1 cellular context compared by ENCODE assay signal in the genomic region with DNA sequence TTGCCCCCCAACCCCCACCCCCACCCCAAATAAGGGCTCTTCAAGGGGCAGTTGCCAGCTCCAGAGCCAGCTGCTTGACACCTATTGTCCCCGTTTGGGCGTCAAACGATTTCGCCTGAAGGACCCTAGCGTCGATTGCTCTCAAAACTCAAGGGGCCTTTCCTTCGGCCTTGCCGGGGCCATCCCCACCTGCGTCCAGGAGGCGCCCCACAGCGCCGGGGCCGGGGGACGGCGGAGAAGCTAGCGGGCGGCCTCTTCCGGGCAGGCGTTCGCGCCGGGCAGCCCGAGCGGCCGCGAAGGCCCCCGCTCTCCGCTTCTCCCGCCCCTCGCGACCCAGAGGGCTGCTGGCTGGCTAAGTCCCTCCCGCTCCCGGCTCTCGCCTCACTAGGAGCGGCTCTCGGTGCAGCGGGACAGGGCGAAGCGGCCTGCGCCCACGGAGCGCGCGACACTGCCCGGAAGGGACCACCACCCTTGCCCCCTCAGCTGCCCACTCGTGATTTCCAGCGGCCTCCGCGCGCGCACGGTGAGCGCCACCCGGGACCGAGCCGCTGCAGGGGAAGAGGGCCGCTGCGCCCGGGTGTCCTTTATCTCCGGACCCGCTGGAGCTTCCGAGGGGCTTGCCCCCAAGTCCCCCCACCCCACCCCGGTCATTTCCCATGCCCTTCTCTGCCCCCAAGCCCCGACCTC.
A peak's percentile ranks its signal among the peaks of the same experiment; 100 is the strongest.
TF ChIP-seq lines count a peak whose summit lies in the region.

A gene with protein sequence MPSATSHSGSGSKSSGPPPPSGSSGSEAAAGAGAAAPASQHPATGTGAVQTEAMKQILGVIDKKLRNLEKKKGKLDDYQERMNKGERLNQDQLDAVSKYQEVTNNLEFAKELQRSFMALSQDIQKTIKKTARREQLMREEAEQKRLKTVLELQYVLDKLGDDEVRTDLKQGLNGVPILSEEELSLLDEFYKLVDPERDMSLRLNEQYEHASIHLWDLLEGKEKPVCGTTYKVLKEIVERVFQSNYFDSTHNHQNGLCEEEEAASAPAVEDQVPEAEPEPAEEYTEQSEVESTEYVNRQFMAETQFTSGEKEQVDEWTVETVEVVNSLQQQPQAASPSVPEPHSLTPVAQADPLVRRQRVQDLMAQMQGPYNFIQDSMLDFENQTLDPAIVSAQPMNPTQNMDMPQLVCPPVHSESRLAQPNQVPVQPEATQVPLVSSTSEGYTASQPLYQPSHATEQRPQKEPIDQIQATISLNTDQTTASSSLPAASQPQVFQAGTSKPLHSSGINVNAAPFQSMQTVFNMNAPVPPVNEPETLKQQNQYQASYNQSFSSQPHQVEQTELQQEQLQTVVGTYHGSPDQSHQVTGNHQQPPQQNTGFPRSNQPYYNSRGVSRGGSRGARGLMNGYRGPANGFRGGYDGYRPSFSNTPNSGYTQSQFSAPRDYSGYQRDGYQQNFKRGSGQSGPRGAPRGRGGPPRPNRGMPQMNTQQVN (plus strand): TSS at position 383 of the 687 bp plus-strand sequence. CDS start 690 bp downstream, outside the sequence.

TF ChIP-seq in K562, 482 proteins besides CTCF, POLR2A, EP300 and RAD21 (continued from another document and continues in another):
- TF ChIP-seq, protein P1, sequence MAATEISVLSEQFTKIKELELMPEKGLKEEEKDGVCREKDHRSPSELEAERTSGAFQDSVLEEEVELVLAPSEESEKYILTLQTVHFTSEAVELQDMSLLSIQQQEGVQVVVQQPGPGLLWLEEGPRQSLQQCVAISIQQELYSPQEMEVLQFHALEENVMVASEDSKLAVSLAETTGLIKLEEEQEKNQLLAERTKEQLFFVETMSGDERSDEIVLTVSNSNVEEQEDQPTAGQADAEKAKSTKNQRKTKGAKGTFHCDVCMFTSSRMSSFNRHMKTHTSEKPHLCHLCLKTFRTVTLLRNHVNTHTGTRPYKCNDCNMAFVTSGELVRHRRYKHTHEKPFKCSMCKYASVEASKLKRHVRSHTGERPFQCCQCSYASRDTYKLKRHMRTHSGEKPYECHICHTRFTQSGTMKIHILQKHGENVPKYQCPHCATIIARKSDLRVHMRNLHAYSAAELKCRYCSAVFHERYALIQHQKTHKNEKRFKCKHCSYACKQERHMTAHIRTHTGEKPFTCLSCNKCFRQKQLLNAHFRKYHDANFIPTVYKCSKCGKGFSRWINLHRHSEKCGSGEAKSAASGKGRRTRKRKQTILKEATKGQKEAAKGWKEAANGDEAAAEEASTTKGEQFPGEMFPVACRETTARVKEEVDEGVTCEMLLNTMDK (IDR thresholded peaks at IDR 0.05; ENCODE audit: borderline replicate concordance, insufficient read depth, low read depth, low read length, poor library complexity, severe bottlenecking), result peak; percentile 18
- TF ChIP-seq SIN3A (IDR thresholded peaks at IDR 0.05; ENCODE audit: borderline replicate concordance in 2 of 2, control insufficient read depth in 1 of 2, low read depth in 2 of 2, low read length in 2 of 2) (peak in 1 of 2 experiments; percentile 54; a peak in 1 of 4 replicates), MYBL2 (IDR thresholded peaks at IDR 0.05; ENCODE audit: low read depth) (no peak), MYBL2 (CRISPR knock-in tag; IDR thresholded peaks at IDR 0.05; ENCODE audit: borderline replicate concordance) (no peak; the same call in 1 of the 2 replicates), FOSL1 (tag; conservative IDR thresholded peaks at IDR 0.05) (no peak; the same call in 1 of the 2 replicates), TGIF2 (CRISPR knock-in tag; IDR thresholded peaks at IDR 0.05) (no peak), SMC3 (conservative IDR thresholded peaks at IDR 0.05; ENCODE audit: insufficient read depth, low read depth, low read length) (no peak), HDAC2 (IDR thresholded peaks at IDR 0.05) (no peak), NFIX (CRISPR knock-in tag; IDR thresholded peaks at IDR 0.05; ENCODE audit: low read depth) (no peak), CSDE1 (IDR thresholded peaks at IDR 0.05) (no peak), MEIS2 (IDR thresholded peaks at IDR 0.05; ENCODE audit: partially characterized antibody) (no peak), KAT7 (CRISPR knock-in tag; IDR thresholded peaks at IDR 0.05; ENCODE audit: borderline replicate concordance) (no peak), ZNF586 (CRISPR knock-in tag; conservative IDR thresholded peaks at IDR 0.05) (no peak), DACH1 (IDR thresholded peaks at IDR 0.05; ENCODE audit: partially characterized antibody) (peak; percentile 92), SPI1 (IDR thresholded peaks at IDR 0.05; ENCODE audit: borderline replicate concordance, low read depth, low read length) (no peak), NRF1 (conservative IDR thresholded peaks at IDR 0.05 in 1 of 2, IDR thresholded peaks at IDR 0.05 in 1 of 2) (peak; percentile 55 to 67), TAF7 (tag; IDR thresholded peaks at IDR 0.05) (peak; percentile 82), HEY1 (CRISPR knock-in tag; IDR thresholded peaks at IDR 0.05; ENCODE audit: borderline replicate concordance) (no peak), POLR3G (IDR thresholded peaks at IDR 0.05; ENCODE audit: extremely low read depth, insufficient read length, insufficient replicate concordance) (no peak), HNRNPH1 (optimal IDR thresholded peaks at IDR 0.05; ENCODE audit: low read depth, low read length) (no peak), ETV5 (CRISPR knock-in tag; IDR thresholded peaks at IDR 0.05; ENCODE audit: low read depth) (0 out of 2 replicates have a peak, but pooled peaks have one; percentile 15), ZNF12 (CRISPR knock-in tag; IDR thresholded peaks at IDR 0.05) (no peak), EGR1 (conservative IDR thresholded peaks at IDR 0.05) (no peak), RBM15 (IDR thresholded peaks at IDR 0.05; ENCODE audit: insufficient read depth, low read length) (no peak), KAT2B (IDR thresholded peaks at IDR 0.05; ENCODE audit: low read depth, low read length) (no peak), NFIC (IDR thresholded peaks at IDR 0.05) (peak; percentile 43; the same call in 1 of the 2 replicates), RB1 (IDR thresholded peaks at IDR 0.05; ENCODE audit: low read depth) (peak; percentile 91; the same call in 1 of the 2 replicates), ZNF354B (CRISPR knock-in tag; IDR thresholded peaks at IDR 0.05) (no peak), MAFF (IDR thresholded peaks at IDR 0.05; ENCODE audit: low read length) (no peak), RFX5 (IDR thresholded peaks at IDR 0.05; ENCODE audit: low read depth, low read length) (no peak), KLF13 (tag; IDR thresholded peaks at IDR 0.05; ENCODE audit: borderline replicate concordance, low read depth) (no peak), SRSF1 (IDR thresholded peaks at IDR 0.05; ENCODE audit: low read depth, low read length) (no peak), SETDB1 (IDR thresholded peaks at IDR 0.05; ENCODE audit: low read length) (no peak), CHCHD3 (CRISPR knock-in tag; IDR thresholded peaks at IDR 0.05) (0 out of 2 replicates have a peak, but pooled peaks have one; percentile 10), RBM22 (IDR thresholded peaks at IDR 0.05; ENCODE audit: low read depth, low read length, poor library complexity, severe bottlenecking) (peak; percentile 22), HNRNPL (IDR thresholded peaks at IDR 0.05; ENCODE audit: low read depth, low read length) (peak; percentile 79; the same call in 1 of the 2 replicates), NFXL1 (CRISPR knock-in tag; IDR thresholded peaks at IDR 0.05) (no peak), NEUROD1 (IDR thresholded peaks at IDR 0.05; ENCODE audit: borderline replicate concordance, low read depth, low read length, partially characterized antibody) (peak; percentile 88), PRPF4 (IDR thresholded peaks at IDR 0.05; ENCODE audit: insufficient read depth, low read depth, low read length, poor library complexity, severe bottlenecking) (no peak), HDAC3 (IDR thresholded peaks at IDR 0.05; ENCODE audit: borderline replicate concordance, partially characterized antibody) (no peak), ZNF431 (CRISPR knock-in tag; IDR thresholded peaks at IDR 0.05) (peak; percentile 14; the same call in 1 of the 2 replicates)
- TF ChIP-seq, protein P2, sequence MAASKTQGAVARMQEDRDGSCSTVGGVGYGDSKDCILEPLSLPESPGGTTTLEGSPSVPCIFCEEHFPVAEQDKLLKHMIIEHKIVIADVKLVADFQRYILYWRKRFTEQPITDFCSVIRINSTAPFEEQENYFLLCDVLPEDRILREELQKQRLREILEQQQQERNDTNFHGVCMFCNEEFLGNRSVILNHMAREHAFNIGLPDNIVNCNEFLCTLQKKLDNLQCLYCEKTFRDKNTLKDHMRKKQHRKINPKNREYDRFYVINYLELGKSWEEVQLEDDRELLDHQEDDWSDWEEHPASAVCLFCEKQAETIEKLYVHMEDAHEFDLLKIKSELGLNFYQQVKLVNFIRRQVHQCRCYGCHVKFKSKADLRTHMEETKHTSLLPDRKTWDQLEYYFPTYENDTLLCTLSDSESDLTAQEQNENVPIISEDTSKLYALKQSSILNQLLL (CRISPR knock-in tag; IDR thresholded peaks at IDR 0.05; ENCODE audit: borderline replicate concordance), result no peak
- TF ChIP-seq, protein P3, sequence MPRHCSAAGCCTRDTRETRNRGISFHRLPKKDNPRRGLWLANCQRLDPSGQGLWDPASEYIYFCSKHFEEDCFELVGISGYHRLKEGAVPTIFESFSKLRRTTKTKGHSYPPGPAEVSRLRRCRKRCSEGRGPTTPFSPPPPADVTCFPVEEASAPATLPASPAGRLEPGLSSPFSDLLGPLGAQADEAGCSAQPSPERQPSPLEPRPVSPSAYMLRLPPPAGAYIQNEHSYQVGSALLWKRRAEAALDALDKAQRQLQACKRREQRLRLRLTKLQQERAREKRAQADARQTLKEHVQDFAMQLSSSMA (CRISPR knock-in tag; IDR thresholded peaks at IDR 0.05), result no peak
- TF ChIP-seq, protein P4, sequence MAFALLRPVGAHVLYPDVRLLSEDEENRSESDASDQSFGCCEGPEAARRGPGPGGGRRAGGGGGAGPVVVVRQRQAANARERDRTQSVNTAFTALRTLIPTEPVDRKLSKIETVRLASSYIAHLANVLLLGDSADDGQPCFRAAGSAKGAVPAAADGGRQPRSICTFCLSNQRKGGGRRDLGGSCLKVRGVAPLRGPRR (CRISPR knock-in tag; IDR thresholded peaks at IDR 0.05), result no peak
- TF ChIP-seq, protein P5, sequence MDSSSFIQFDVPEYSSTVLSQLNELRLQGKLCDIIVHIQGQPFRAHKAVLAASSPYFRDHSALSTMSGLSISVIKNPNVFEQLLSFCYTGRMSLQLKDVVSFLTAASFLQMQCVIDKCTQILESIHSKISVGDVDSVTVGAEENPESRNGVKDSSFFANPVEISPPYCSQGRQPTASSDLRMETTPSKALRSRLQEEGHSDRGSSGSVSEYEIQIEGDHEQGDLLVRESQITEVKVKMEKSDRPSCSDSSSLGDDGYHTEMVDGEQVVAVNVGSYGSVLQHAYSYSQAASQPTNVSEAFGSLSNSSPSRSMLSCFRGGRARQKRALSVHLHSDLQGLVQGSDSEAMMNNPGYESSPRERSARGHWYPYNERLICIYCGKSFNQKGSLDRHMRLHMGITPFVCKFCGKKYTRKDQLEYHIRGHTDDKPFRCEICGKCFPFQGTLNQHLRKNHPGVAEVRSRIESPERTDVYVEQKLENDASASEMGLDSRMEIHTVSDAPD (CRISPR knock-in tag; IDR thresholded peaks at IDR 0.05), result no peak
- TF ChIP-seq, protein P6, sequence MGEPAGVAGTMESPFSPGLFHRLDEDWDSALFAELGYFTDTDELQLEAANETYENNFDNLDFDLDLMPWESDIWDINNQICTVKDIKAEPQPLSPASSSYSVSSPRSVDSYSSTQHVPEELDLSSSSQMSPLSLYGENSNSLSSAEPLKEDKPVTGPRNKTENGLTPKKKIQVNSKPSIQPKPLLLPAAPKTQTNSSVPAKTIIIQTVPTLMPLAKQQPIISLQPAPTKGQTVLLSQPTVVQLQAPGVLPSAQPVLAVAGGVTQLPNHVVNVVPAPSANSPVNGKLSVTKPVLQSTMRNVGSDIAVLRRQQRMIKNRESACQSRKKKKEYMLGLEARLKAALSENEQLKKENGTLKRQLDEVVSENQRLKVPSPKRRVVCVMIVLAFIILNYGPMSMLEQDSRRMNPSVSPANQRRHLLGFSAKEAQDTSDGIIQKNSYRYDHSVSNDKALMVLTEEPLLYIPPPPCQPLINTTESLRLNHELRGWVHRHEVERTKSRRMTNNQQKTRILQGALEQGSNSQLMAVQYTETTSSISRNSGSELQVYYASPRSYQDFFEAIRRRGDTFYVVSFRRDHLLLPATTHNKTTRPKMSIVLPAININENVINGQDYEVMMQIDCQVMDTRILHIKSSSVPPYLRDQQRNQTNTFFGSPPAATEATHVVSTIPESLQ (CRISPR knock-in tag; IDR thresholded peaks at IDR 0.05), result no peak
- TF ChIP-seq, protein P7, sequence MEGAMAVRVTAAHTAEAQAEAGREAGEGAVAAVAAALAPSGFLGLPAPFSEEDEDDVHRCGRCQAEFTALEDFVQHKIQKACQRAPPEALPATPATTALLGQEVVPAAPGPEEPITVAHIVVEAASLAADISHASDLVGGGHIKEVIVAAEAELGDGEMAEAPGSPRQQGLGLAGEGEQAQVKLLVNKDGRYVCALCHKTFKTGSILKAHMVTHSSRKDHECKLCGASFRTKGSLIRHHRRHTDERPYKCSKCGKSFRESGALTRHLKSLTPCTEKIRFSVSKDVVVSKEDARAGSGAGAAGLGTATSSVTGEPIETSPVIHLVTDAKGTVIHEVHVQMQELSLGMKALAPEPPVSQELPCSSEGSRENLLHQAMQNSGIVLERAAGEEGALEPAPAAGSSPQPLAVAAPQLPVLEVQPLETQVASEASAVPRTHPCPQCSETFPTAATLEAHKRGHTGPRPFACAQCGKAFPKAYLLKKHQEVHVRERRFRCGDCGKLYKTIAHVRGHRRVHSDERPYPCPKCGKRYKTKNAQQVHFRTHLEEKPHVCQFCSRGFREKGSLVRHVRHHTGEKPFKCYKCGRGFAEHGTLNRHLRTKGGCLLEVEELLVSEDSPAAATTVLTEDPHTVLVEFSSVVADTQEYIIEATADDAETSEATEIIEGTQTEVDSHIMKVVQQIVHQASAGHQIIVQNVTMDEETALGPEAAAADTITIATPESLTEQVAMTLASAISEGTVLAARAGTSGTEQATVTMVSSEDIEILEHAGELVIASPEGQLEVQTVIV (CRISPR knock-in tag; IDR thresholded peaks at IDR 0.05; ENCODE audit: borderline replicate concordance), result no peak
- TF ChIP-seq, protein P8, sequence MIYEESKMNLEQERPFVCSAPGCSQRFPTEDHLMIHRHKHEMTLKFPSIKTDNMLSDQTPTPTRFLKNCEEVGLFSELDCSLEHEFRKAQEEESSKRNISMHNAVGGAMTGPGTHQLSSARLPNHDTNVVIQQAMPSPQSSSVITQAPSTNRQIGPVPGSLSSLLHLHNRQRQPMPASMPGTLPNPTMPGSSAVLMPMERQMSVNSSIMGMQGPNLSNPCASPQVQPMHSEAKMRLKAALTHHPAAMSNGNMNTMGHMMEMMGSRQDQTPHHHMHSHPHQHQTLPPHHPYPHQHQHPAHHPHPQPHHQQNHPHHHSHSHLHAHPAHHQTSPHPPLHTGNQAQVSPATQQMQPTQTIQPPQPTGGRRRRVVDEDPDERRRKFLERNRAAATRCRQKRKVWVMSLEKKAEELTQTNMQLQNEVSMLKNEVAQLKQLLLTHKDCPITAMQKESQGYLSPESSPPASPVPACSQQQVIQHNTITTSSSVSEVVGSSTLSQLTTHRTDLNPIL (CRISPR knock-in tag; IDR thresholded peaks at IDR 0.05), result no peak
